22 cellular contexts compared by ENCODE assay signal in the genomic region with DNA sequence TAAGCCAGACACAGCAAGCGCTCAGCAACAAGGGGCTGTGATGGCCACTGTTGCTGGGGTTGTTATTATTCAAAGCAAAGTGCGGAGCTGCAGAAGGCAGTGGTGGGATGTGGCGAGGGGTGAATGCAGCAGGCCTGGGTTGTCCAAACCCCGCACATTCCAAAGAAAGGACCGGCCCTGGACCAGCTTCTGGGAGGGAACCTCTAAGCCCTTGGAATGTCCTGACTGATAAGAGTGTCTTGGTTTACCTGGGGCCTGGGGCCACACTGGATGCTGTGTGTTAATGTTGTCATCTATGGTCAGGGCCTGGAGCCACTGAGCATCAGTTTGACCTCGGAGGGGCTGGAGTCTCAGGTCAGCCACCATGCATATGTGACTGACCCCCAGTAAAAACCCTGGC. TPM values are rescaled to one million over a fixed set of nuclear protein-coding genes. Genes with fewer than 3 reads are reported as not detected.
DNase-seq lines count a peak whose midpoint lies in the region; TF ChIP-seq lines count a peak whose summit lies in the region.
"Had no signal": no experiment of that assay in that cellular context is flagged by ENCODE, and none has a peak within 500 bp of the region (broad histone marks: within the 10 kb centered on the region; RNA-seq: fewer than 3 reads in every experiment).

No MANE protein-coding gene starts in this region.

- no peaks in the 10 kb centered on the region for H3K27me3 ChIP-seq in BLaER1 treated with 17β-estradiol and CSF1 and Interleukin-3, amounts not matched to agents 10 nM and 100 nM
- H3K27me3 ChIP-seq in HUES6 (ENCODE audit: control insufficient read depth, insufficient read depth, low read length) (no peaks in the 10 kb centered on the region), hepatocyte (no peaks in the 10 kb centered on the region), neuronal stem cell (ENCODE audit: control insufficient read depth in 3 of 3, insufficient read depth in 3 of 3, low read depth in 1 of 3, low read length in 3 of 3) (peaks cover 0 to 21% (median 0%) of the 10 kb centered on the region in 3 experiments), esophagus muscularis mucosa (no peaks in the 10 kb centered on the region)
- H3K27me3 ChIP-seq: SJSA1 had no signal

- H3K79me1 ChIP-seq in neuronal stem cell (ENCODE audit: low read depth, low read length): no peaks in the 10 kb centered on the region

- H2BK120ac ChIP-seq in neuronal stem cell (ENCODE audit: low read depth, low read length): no peak overlapping the region

- H2AFZ ChIP-seq in hepatocyte (no peak overlapping the region), neuronal stem cell (ENCODE audit: low read length) (peak overlapping the region; percentile 43)

- H3K18ac ChIP-seq in neuronal stem cell (ENCODE audit: low read length): peak overlapping the region; percentile 29

- H4K20me1 ChIP-seq in BLaER1 treated with 17β-estradiol and CSF1 and Interleukin-3, amounts not matched to agents 10 nM and 100 nM: no peaks in the 10 kb centered on the region
- H4K20me1 ChIP-seq in hepatocyte (ENCODE audit: insufficient read depth, poor library complexity, severe bottlenecking): no peaks in the 10 kb centered on the region

- peak overlapping the region; percentile 20 for H3K23ac ChIP-seq in neuronal stem cell (ENCODE audit: low read depth, low read length, poor library complexity)

- intact Hi-C loops in esophagus muscularis mucosa (cut with DNase I): no loop called here

- 67% methylated on average over 6 of the region's 6 CpGs for WGBS in hepatocyte (ENCODE audit: low lambda C conversion rate, missing lambda C conversion rate)
- WGBS in neuronal stem cell (ENCODE audit: extremely low coverage in 2 of 2, insufficient read length in 2 of 2, insufficient replicate concordance in 1 of 2), 2 donors: no CpG with 5 or more reads among the region's 6 CpGs
- 87% methylated on average over 6 of the region's 6 CpGs for WGBS in esophagus muscularis mucosa

- no peak for TF ChIP-seq EP300 in esophagus muscularis mucosa (IDR thresholded peaks at IDR 0.05)

- H3K36me3 ChIP-seq in BLaER1 treated with 17β-estradiol and CSF1 and Interleukin-3, amounts not matched to agents 10 nM and 100 nM: peaks cover 0 to 6% (median 0%) of the 10 kb centered on the region in 11 experiments; a peak in 2 of 22 replicates
- H3K36me3 ChIP-seq in HUES6 (ENCODE audit: control insufficient read depth, insufficient read depth, low read length): no peaks in the 10 kb centered on the region
- no peaks in the 10 kb centered on the region for H3K36me3 ChIP-seq in hepatocyte (replicated peaks; ENCODE audit: insufficient read depth, low read depth)
- no peaks in the 10 kb centered on the region for H3K36me3 ChIP-seq in neuronal stem cell (replicated peaks in 1 of 2; ENCODE audit: control insufficient read depth in 2 of 2, insufficient read depth in 2 of 2, low read length in 2 of 2)
- H3K36me3 ChIP-seq in esophagus muscularis mucosa: peaks cover 0 to 16% (median 7%) of the 10 kb centered on the region in 4 donors
- H3K36me3 ChIP-seq: SJSA1 had no signal

- no peak overlapping the region for H3K4me3 ChIP-seq in BLaER1 treated with 17β-estradiol and CSF1 and Interleukin-3, amounts not matched to agents 10 nM and 100 nM
- no peak overlapping the region for H3K4me3 ChIP-seq in HUES6 (ENCODE audit: low read depth, low read length)
- no peak overlapping the region for H3K4me3 ChIP-seq in hepatocyte
- H3K4me3 ChIP-seq in neuronal stem cell (ENCODE audit: low read length in 2 of 2): no peak overlapping the region
- no peak overlapping the region for H3K4me3 ChIP-seq in esophagus muscularis mucosa
- H3K4me3 ChIP-seq: SJSA1 had no signal

- H2BK12ac ChIP-seq in neuronal stem cell (ENCODE audit: low read length): no peak overlapping the region

- no peaks in the 10 kb centered on the region for H3K79me2 ChIP-seq in hepatocyte

- H3K9ac ChIP-seq in BLaER1 treated with 17β-estradiol and CSF1 and Interleukin-3, amounts not matched to agents 10 nM and 100 nM: peak overlapping the region in 6 of 11 experiments; percentile 8 to 40 (median 29); a peak in 5 of 22 replicates
- peak overlapping the region; percentile 33 for H3K9ac ChIP-seq in HUES6 (ENCODE audit: low read length)
- no peak overlapping the region for H3K9ac ChIP-seq in neuronal stem cell (ENCODE audit: low read depth, low read length, poor library complexity)

- TF ChIP-seq CTCF in hepatocyte (IDR thresholded peaks at IDR 0.05; ENCODE audit: poor library complexity) (no peak), esophagus muscularis mucosa (IDR thresholded peaks at IDR 0.05) (no peak)

- H3K9me2 ChIP-seq in hepatocyte (replicated peaks; ENCODE audit: insufficient read depth): no peaks in the 10 kb centered on the region

- H2BK5ac ChIP-seq in neuronal stem cell (ENCODE audit: low read length): no peak overlapping the region

- no peak overlapping the region for H4K8ac ChIP-seq in neuronal stem cell (ENCODE audit: low read depth, low read length)

- H3K14ac ChIP-seq in neuronal stem cell (ENCODE audit: low read length): no peak overlapping the region

- H2AK5ac ChIP-seq in neuronal stem cell (ENCODE audit: low read depth, low read length): peak overlapping the region; percentile 9

- H3K4ac ChIP-seq in neuronal stem cell (ENCODE audit: low read length): no peak overlapping the region

- H3K4me2 ChIP-seq in BLaER1 treated with 17β-estradiol and CSF1 and Interleukin-3, amounts not matched to agents 10 nM and 100 nM: peak overlapping the region in 8 of 11 experiments; percentile 2 to 42 (median 19); a peak in 11 of 22 replicates
- no peak overlapping the region for H3K4me2 ChIP-seq in hepatocyte
- H3K4me2 ChIP-seq in neuronal stem cell (ENCODE audit: insufficient read depth, low read length, poor library complexity, severe bottlenecking): no peak overlapping the region

- DNase-seq in hepatocyte (ENCODE audit: low spot score) (no peak), neuronal stem cell (ENCODE audit: low spot score) (no peak), amniotic stem cell (lab: John Stamatoyannopoulos, UW) (no peak), NCI-H1092 treated with DMSO at 0.1 percent for 48 hours (lab: John Stamatoyannopoulos, UW) (no peak), esophagus muscularis mucosa (ENCODE audit: extremely low spot score) (no peak)
- no peak for DNase-seq in activated CD8-positive, alpha-beta memory T cell treated with anti-CD3 and anti-CD28 coated beads, Interleukin-2, amount 50 U/mL, for 48 hours
- DNase-seq: ACHN, AML-193, DMS53, GF-D8, KG1, NCI-H1092, NCI-H1436 treated with DMSO at 0.1 percent for 48 hours, NCI-H1930, NCI-H226, NCI-H510A treated with DMSO at 0.1 percent for 48 hours, NCI-H748 treated with DMSO at 0.1 percent for 48 hours had no signal

- H3K27ac ChIP-seq in BLaER1 treated with 17β-estradiol and CSF1 and Interleukin-3, amounts not matched to agents 10 nM and 100 nM: peak overlapping the region in 1 of 11 experiments; percentile 8; a peak in 1 of 22 replicates
- H3K27ac ChIP-seq in HUES6 (ENCODE audit: low read depth, low read length): peak overlapping the region; percentile 54; the same call in 1 of the 2 replicates
- H3K27ac ChIP-seq in hepatocyte: peak overlapping the region; percentile 63
- H3K27ac ChIP-seq in neuronal stem cell (replicated peaks; ENCODE audit: low read length): no peak overlapping the region
- H3K27ac ChIP-seq in esophagus muscularis mucosa (replicated peaks in 1 of 4): no peak overlapping the region
- H3K27ac ChIP-seq: SJSA1 had no signal

- no peak overlapping the region for H2BK15ac ChIP-seq in neuronal stem cell (ENCODE audit: low read length)

- H4K91ac ChIP-seq in neuronal stem cell (ENCODE audit: low read depth, low read length, poor library complexity): no peak overlapping the region

- no peak for TF ChIP-seq POLR2A in esophagus muscularis mucosa (IDR thresholded peaks at IDR 0.05; ENCODE audit: low read depth)

- no peaks in the 10 kb centered on the region for H3K9me3 ChIP-seq in BLaER1 treated with 17β-estradiol and CSF1 and Interleukin-3, amounts not matched to agents 10 nM and 100 nM (replicated peaks in 1 of 11)
- no peaks in the 10 kb centered on the region for H3K9me3 ChIP-seq in HUES6 (ENCODE audit: control insufficient read depth, insufficient read depth, low read depth, low read length)
- no peaks in the 10 kb centered on the region for H3K9me3 ChIP-seq in hepatocyte (ENCODE audit: low read depth)
- peaks cover 0 to 2% of the 10 kb centered on the region in 2 donors for H3K9me3 ChIP-seq in neuronal stem cell (replicated peaks in 1 of 2; ENCODE audit: control insufficient read depth in 2 of 2, insufficient read depth in 1 of 2, low read depth in 1 of 2, low read length in 2 of 2)
- no peaks in the 10 kb centered on the region for H3K9me3 ChIP-seq in esophagus muscularis mucosa
- H3K9me3 ChIP-seq: SJSA1 had no signal

- H3K4me1 ChIP-seq in BLaER1 treated with 17β-estradiol and CSF1 and Interleukin-3, amounts not matched to agents 10 nM and 100 nM: peaks cover 12 to 27% (median 17%) of the 10 kb centered on the region in 10 experiments
- H3K4me1 ChIP-seq in HUES6 (ENCODE audit: control insufficient read depth, insufficient read depth, low read length): no peaks in the 10 kb centered on the region
- H3K4me1 ChIP-seq in hepatocyte (ENCODE audit: insufficient read depth): peaks cover 3% of the 10 kb centered on the region
- H3K4me1 ChIP-seq in neuronal stem cell (ENCODE audit: control insufficient read depth in 2 of 2, insufficient read depth in 1 of 2, low read depth in 1 of 2, low read length in 2 of 2): peaks cover 6 to 10% of the 10 kb centered on the region in 2 donors
- no peaks in the 10 kb centered on the region for H3K4me1 ChIP-seq in esophagus muscularis mucosa

RNA-seq across cellular contexts. Expression of gene TMEM143, which starts 8.2 kb away (rescaled TPM):
- total RNA-seq in hepatocyte (5.3 and 5.9 TPM in 2 replicates), esophagus muscularis mucosa (1 to 10 TPM; 4.8 to 8.3 (median 7.1) TPM)
- 11.2 and 20.8 TPM in 2 replicates for polyA plus RNA-seq in hepatocyte
- 8.5 TPM for polyA plus RNA-seq in neuronal stem cell (2013, experiment 1 of 2)
- polyA plus RNA-seq in neuronal stem cell (2013, experiment 2 of 2): 8.9 TPM

RNA-seq across cellular contexts. Expression of gene SYNGR4, which starts 8.6 kb away (rescaled TPM):
- total RNA-seq in hepatocyte (not detected in 2 replicates), esophagus muscularis mucosa (not detected)
- 0.51 and 1.3 TPM in 2 replicates for polyA plus RNA-seq in hepatocyte
- 0.13 TPM for polyA plus RNA-seq in neuronal stem cell (2013, experiment 1 of 2)
- polyA plus RNA-seq in neuronal stem cell (2013, experiment 2 of 2): 0.12 TPM
- total RNA-seq: Right ventricle myocardium inferior, SJSA1 had no signal
- polyA plus RNA-seq: CD14-positive monocyte had no signal

RNA-seq across cellular contexts. Expression of gene EMP3, which starts 30.2 kb away (rescaled TPM):
- 68.4 and 80.1 TPM in 2 replicates for total RNA-seq in hepatocyte
- 379 and 381 TPM in 2 replicates for polyA plus RNA-seq in hepatocyte
- polyA plus RNA-seq in neuronal stem cell (2013, experiment 1 of 2): 45.0 TPM
- 46.0 TPM for polyA plus RNA-seq in neuronal stem cell (2013, experiment 2 of 2)
- 100 to 1,000 TPM in 1 of 4 donors, 10 to 100 TPM in 3; 54.8 to 115 (median 59.6) TPM for total RNA-seq in esophagus muscularis mucosa

RNA-seq across cellular contexts. Expression of gene KDELR1, which starts 35.8 kb away (rescaled TPM):
- total RNA-seq in hepatocyte (164 and 179 TPM in 2 replicates), esophagus muscularis mucosa (100 to 1,000 TPM in 1 of 4 donors, 10 to 100 TPM in 3; 55.2 to 105 (median 77.6) TPM)
- 278 and 288 TPM in 2 replicates for polyA plus RNA-seq in hepatocyte
- polyA plus RNA-seq in neuronal stem cell (2013, experiment 1 of 2): 361 TPM
- polyA plus RNA-seq in neuronal stem cell (2013, experiment 2 of 2): 364 TPM

RNA-seq across cellular contexts. Expression of gene GRIN2D, which starts 37.9 kb away (rescaled TPM):
- 0.40 and 1.00 TPM in 2 replicates for total RNA-seq in hepatocyte
- polyA plus RNA-seq in hepatocyte: 2.1 and 2.7 TPM in 2 replicates
- 0.74 TPM for polyA plus RNA-seq in neuronal stem cell (2013, experiment 1 of 2)
- polyA plus RNA-seq in neuronal stem cell (2013, experiment 2 of 2): 0.72 TPM
- total RNA-seq in esophagus muscularis mucosa: under 1 TPM; 0.19 to 0.42 (median 0.37) TPM

Comparison
In these comparisons a context has a peak if more than half of its experiments do, and no peak if none do; other contexts are left out.
1. H3K27ac ChIP-seq: peak in HUES6 (single experiment) and hepatocyte (single experiment); none in neuronal stem cell (single experiment) and esophagus muscularis mucosa (0 of 4).
2. H3K4me2 ChIP-seq: peak in BLaER1 treated with 17β-estradiol and CSF1 and Interleukin-3, amounts not matched to agents 10 nM and 100 nM (8 of 11); none in hepatocyte (single experiment) and neuronal stem cell (single experiment).